In the genomic region with DNA sequence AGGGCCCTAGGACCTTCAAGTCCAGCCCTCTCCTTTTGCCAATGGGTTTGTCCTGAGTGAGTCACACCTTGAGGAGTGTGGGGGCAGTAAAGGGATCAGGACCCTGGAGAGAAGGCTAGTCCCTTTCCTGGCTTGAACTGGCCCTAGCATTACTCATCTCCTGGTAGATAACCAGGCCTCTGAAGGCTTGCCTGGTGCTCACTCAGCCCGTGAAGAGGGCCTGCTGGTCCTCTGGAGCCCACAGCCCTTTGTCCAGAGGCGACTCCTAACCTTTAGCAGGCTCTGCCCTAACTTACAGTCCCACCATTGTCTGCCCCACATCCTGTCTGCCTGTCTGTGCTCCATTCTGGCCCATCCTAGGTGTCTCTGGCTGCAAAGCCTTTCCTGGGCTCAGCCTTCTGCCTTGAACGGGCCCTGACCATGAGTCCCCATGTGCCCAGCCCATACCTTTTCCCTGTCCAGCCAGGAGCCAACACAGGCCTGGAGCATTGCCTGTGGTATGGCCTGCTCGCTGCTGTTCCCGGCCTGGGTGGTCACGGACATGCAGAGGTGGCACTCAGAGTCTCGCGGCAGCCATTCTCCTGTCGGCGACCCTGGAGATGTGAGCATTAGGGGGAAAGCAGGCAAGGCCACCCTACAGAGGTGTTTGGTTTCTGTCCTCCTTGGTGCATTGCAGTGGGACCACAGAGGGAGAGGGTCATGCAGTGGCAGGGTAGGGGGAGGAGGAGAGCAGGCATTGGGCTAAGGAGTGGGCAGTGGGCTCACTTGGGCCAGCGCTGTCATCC, we compare ENCODE assay signal across 1 cellular context.
TF ChIP-seq lines count a peak whose summit lies in the region.

No MANE protein-coding gene starts in this region.

TF ChIP-seq in HepG2, 621 proteins besides CTCF, POLR2A, EP300 and RAD21:
- TF ChIP-seq ATF7-NPFF (CRISPR knock-in tag; IDR thresholded peaks at IDR 0.05; ENCODE audit: low read depth), result no peak
- TF ChIP-seq PHF5A (CRISPR knock-in tag; IDR thresholded peaks at IDR 0.05; ENCODE audit: low read depth, unreplicated experiment), result no peak
- TF ChIP-seq, protein P1, sequence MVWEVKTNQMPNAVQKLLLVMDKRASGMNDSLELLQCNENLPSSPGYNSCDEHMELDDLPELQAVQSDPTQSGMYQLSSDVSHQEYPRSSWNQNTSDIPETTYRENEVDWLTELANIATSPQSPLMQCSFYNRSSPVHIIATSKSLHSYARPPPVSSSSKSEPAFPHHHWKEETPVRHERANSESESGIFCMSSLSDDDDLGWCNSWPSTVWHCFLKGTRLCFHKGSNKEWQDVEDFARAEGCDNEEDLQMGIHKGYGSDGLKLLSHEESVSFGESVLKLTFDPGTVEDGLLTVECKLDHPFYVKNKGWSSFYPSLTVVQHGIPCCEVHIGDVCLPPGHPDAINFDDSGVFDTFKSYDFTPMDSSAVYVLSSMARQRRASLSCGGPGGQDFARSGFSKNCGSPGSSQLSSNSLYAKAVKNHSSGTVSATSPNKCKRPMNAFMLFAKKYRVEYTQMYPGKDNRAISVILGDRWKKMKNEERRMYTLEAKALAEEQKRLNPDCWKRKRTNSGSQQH (CRISPR knock-in tag; IDR thresholded peaks at IDR 0.05; ENCODE audit: low read depth), result no peak
- no peak for TF ChIP-seq CREB1 (IDR thresholded peaks at IDR 0.05)
- no peak for TF ChIP-seq CREB1 (CRISPR knock-in tag; IDR thresholded peaks at IDR 0.05)
- TF ChIP-seq, protein P2, sequence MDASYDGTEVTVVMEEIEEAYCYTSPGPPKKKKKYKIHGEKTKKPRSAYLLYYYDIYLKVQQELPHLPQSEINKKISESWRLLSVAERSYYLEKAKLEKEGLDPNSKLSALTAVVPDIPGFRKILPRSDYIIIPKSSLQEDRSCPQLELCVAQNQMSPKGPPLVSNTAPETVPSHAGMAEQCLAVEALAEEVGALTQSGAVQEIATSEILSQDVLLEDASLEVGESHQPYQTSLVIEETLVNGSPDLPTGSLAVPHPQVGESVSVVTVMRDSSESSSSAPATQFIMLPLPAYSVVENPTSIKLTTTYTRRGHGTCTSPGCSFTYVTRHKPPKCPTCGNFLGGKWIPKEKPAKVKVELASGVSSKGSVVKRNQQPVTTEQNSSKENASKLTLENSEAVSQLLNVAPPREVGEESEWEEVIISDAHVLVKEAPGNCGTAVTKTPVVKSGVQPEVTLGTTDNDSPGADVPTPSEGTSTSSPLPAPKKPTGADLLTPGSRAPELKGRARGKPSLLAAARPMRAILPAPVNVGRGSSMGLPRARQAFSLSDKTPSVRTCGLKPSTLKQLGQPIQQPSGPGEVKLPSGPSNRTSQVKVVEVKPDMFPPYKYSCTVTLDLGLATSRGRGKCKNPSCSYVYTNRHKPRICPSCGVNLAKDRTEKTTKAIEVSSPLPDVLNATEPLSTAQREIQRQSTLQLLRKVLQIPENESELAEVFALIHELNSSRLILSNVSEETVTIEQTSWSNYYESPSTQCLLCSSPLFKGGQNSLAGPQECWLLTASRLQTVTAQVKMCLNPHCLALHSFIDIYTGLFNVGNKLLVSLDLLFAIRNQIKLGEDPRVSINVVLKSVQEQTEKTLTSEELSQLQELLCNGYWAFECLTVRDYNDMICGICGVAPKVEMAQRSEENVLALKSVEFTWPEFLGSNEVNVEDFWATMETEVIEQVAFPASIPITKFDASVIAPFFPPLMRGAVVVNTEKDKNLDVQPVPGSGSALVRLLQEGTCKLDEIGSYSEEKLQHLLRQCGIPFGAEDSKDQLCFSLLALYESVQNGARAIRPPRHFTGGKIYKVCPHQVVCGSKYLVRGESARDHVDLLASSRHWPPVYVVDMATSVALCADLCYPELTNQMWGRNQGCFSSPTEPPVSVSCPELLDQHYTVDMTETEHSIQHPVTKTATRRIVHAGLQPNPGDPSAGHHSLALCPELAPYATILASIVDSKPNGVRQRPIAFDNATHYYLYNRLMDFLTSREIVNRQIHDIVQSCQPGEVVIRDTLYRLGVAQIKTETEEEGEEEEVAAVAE (CRISPR knock-in tag; IDR thresholded peaks at IDR 0.05; ENCODE audit: borderline replicate concordance), result no peak
- TF ChIP-seq ZNF333 (CRISPR knock-in tag; IDR thresholded peaks at IDR 0.05; ENCODE audit: borderline replicate concordance), result no peak
- no peak for TF ChIP-seq HIVEP1 (CRISPR knock-in tag; IDR thresholded peaks at IDR 0.05)
- TF ChIP-seq, protein P3, sequence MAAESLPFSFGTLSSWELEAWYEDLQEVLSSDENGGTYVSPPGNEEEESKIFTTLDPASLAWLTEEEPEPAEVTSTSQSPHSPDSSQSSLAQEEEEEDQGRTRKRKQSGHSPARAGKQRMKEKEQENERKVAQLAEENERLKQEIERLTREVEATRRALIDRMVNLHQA (CRISPR knock-in tag; IDR thresholded peaks at IDR 0.05), result no peak
- TF ChIP-seq MAFK (conservative IDR thresholded peaks at IDR 0.05 in 1 of 2, IDR thresholded peaks at IDR 0.05 in 1 of 2; ENCODE audit: low read length in 2 of 2), result no peak
- no peak for TF ChIP-seq ZBTB42 (CRISPR knock-in tag; IDR thresholded peaks at IDR 0.05)
- TF ChIP-seq ZNF652 (CRISPR knock-in tag; IDR thresholded peaks at IDR 0.05; ENCODE audit: borderline replicate concordance, low read depth), result no peak
